ENCODE assay signal across 17 cellular contexts in the genomic region with DNA sequence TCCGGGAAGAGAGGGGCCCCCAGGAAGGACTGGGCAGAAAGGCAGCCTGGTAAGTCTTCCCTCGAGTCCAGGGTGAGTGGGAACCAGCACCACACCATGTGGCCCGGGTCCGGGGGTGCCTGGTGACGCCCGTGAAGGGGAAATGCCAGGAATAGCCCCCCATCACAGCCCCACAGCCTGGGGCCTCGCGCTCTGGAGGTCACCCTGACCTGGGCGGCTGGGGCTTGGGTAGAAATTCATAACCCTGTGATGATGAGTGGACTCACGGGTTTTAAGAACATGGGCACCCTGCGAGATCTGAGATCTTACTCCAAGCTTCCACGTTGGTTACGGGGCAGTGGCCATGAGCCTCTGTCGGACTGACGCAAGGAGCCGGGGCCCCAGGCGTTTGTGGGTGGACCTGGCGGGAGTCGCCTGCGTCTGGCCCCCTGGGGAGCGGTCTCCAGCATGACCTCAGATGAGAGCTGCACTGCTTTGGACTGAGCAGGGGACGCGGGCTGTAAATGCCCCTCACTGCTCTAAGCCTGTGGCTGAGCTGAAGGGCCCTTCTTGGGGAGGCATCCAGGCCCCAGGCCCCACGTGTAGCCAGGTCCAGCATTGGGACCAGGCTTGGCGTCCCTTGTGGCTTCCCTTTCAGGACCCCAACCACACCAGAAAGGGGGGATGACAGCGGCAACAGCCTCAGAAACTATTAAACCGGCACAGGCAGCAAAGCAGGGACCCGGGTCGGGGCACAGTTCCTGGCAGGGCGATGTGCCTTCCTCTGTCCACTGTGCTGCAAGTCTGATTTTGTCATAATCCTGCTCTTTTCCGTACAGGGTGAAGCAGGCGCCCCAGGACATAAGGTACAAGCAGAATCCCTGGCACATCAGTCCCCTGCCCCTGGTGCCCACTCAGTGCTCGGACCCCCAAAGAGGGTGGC.
A peak's percentile ranks its signal among the peaks of the same experiment; 100 is the strongest.
DNase-seq lines count a peak whose midpoint lies in the region; ATAC-seq, FAIRE-seq and TF ChIP-seq lines count a peak whose summit lies in the region.
"Had no signal": no experiment of that assay in that cellular context is flagged by ENCODE, and none has a peak within 500 bp of the region (broad histone marks: within the 10 kb centered on the region; RNA-seq: fewer than 3 reads in every experiment).

No MANE protein-coding gene starts in this region.

- TF ChIP-seq CTCF in OCI-LY3 (IDR thresholded peaks at IDR 0.05; ENCODE audit: low read depth, low read length) (no peak), neural progenitor cell (IDR thresholded peaks at IDR 0.05) (no peak)

- H3K9me3 ChIP-seq in OCI-LY3 (ENCODE audit: insufficient read depth, low read length) (no peaks in the 10 kb centered on the region), duodenal mucosa (ENCODE audit: control insufficient read depth in 1 of 2, low read length in 2 of 2) (no peaks in the 10 kb centered on the region), small intestine (ENCODE audit: control insufficient read depth, low read depth) (no peaks in the 10 kb centered on the region), neural progenitor cell (ENCODE audit: low read depth) (no peaks in the 10 kb centered on the region)
- H3K9me3 ChIP-seq: A549, pancreas had no signal

- H3K4me1 Mint-ChIP-seq in activated CD4-positive, alpha-beta T cell treated with anti-CD3 and anti-CD28 coated beads, Interleukin-2, amount 10 ng/mL, durations not matched to agents 7 days and 5 days, result peaks cover 37% of the 10 kb centered on the region
- peaks cover 5% of the 10 kb centered on the region for H3K4me1 Mint-ChIP-seq in neural progenitor cell

- H3F3A ChIP-seq in neural progenitor cell (ENCODE audit: low read depth), result peaks cover 12% of the 10 kb centered on the region

- no peak overlapping the region for H3K4me3 ChIP-seq in OCI-LY3 (ENCODE audit: low read length)
- peak overlapping the region in 1 of 2 donors; percentile 21 for H3K4me3 ChIP-seq in duodenal mucosa (ENCODE audit: low read depth in 1 of 2, low read length in 2 of 2)
- no peak overlapping the region for H3K4me3 ChIP-seq in small intestine (ENCODE audit: low read depth in 1 of 2, low read length in 2 of 2)
- no peak overlapping the region for H3K4me3 ChIP-seq in neural progenitor cell
- H3K4me3 ChIP-seq: A549, coronary artery, pancreas had no signal

- no peaks in the 10 kb centered on the region for H3K36me3 Mint-ChIP-seq in activated CD4-positive, alpha-beta T cell treated with anti-CD3 and anti-CD28 coated beads, Interleukin-2, amount 10 ng/mL, durations not matched to agents 7 days and 5 days (ENCODE audit: low read depth)
- peaks cover 18% of the 10 kb centered on the region for H3K36me3 Mint-ChIP-seq in neural progenitor cell

- H3K27me3 ChIP-seq in OCI-LY3 (ENCODE audit: low read depth, low read length), result no peaks in the 10 kb centered on the region
- H3K27me3 ChIP-seq in duodenal mucosa (ENCODE audit: control insufficient read depth in 1 of 2, insufficient read depth in 2 of 2, low read length in 2 of 2), result no peaks in the 10 kb centered on the region
- H3K27me3 ChIP-seq in small intestine (ENCODE audit: control insufficient read depth in 2 of 2, insufficient read depth in 2 of 2, low read length in 2 of 2), result no peaks in the 10 kb centered on the region
- H3K27me3 ChIP-seq in neural progenitor cell, result no peaks in the 10 kb centered on the region
- H3K27me3 ChIP-seq: pancreas had no signal

- H4K20me1 ChIP-seq in OCI-LY3 (ENCODE audit: insufficient read depth, low read length), result no peaks in the 10 kb centered on the region
- H4K20me1 ChIP-seq in neural progenitor cell (ENCODE audit: low read depth), result peaks cover 3% of the 10 kb centered on the region

- peak overlapping the region; percentile 26 for H3K4me3 Mint-ChIP-seq in activated CD4-positive, alpha-beta T cell treated with anti-CD3 and anti-CD28 coated beads, Interleukin-2, amount 10 ng/mL, durations not matched to agents 7 days and 5 days
- H3K4me3 Mint-ChIP-seq in neural progenitor cell, result no peak overlapping the region

- H3K36me3 ChIP-seq in OCI-LY3 (replicated peaks; ENCODE audit: low read depth, low read length) (no peaks in the 10 kb centered on the region), duodenal mucosa (ENCODE audit: control insufficient read depth in 1 of 2, insufficient read depth in 2 of 2, low read length in 2 of 2) (peaks cover 0 to 22% of the 10 kb centered on the region in 2 donors), small intestine (ENCODE audit: control insufficient read depth in 2 of 2, insufficient read depth in 2 of 2, low read length in 2 of 2) (no peaks in the 10 kb centered on the region), neural progenitor cell (no peaks in the 10 kb centered on the region)
- H3K36me3 ChIP-seq: pancreas had no signal

- CTCF ChIA-PET in activated CD4-positive, alpha-beta T cell treated with anti-CD3 and anti-CD28 coated beads, Interleukin-2, amount 10 ng/mL, durations not matched to agents 7 days and 5 days (lab: Charles Lee), result interaction anchor here (1.1 to 1.6 kb wide), 2 partner anchors 10 to 190 kb away, joined by 3 to 4 read pairs; no protein-coding TSS in a partner anchor

- H2AFZ ChIP-seq in OCI-LY3 (ENCODE audit: low read depth, low read length) (no peak overlapping the region; the same call in 1 of the 2 replicates), neural progenitor cell (replicated peaks) (no peak overlapping the region)

- FAIRE-seq in small intestine (lab: Jason Lieb, UNC), result no peak
- FAIRE-seq: A549, pancreas had no signal

- WGBS in small intestine, 3 donors, result 90 to 92% (median 90%) methylated on average over 33 of the region's 33 CpGs

- H3K27ac Mint-ChIP-seq in activated CD4-positive, alpha-beta T cell treated with anti-CD3 and anti-CD28 coated beads, Interleukin-2, amount 10 ng/mL, durations not matched to agents 7 days and 5 days, result peak overlapping the region; percentile 87
- no peak overlapping the region for H3K27ac Mint-ChIP-seq in neural progenitor cell

- H3K4me2 ChIP-seq in OCI-LY3 (ENCODE audit: low read length), result peak overlapping the region; percentile 30; the same call in 1 of the 2 replicates
- H3K4me2 ChIP-seq in neural progenitor cell, result no peak overlapping the region
- H3K4me2 ChIP-seq: A549 had no signal

- H3K9me3 Mint-ChIP-seq in activated CD4-positive, alpha-beta T cell treated with anti-CD3 and anti-CD28 coated beads, Interleukin-2, amount 10 ng/mL, durations not matched to agents 7 days and 5 days, result no peaks in the 10 kb centered on the region
- H3K9me3 Mint-ChIP-seq in neural progenitor cell, result no peaks in the 10 kb centered on the region

- peaks cover 9% of the 10 kb centered on the region; the same call in 1 of the 2 replicates for H3K4me1 ChIP-seq in OCI-LY3 (ENCODE audit: low read length)
- H3K4me1 ChIP-seq in duodenal mucosa (ENCODE audit: control insufficient read depth in 1 of 2, insufficient read depth in 2 of 2, low read length in 2 of 2), result peaks cover 14 to 20% of the 10 kb centered on the region in 2 donors
- H3K4me1 ChIP-seq in small intestine (ENCODE audit: control insufficient read depth in 2 of 2, insufficient read depth in 1 of 2, low read depth in 1 of 2, low read length in 1 of 2), result no peaks in the 10 kb centered on the region
- H3K4me1 ChIP-seq in neural progenitor cell, result no peaks in the 10 kb centered on the region
- H3K4me1 ChIP-seq: A549, pancreas had no signal

- ATAC-seq in HG03196 (IDR thresholded peaks at IDR 0.05; ENCODE audit: unreplicated experiment), result no peak
- ATAC-seq: A549, SK-N-SH treated with all-trans-retinoic acid at 6 μM for 48 hours had no signal

- no peaks in the 10 kb centered on the region for H3K27me3 Mint-ChIP-seq in activated CD4-positive, alpha-beta T cell treated with anti-CD3 and anti-CD28 coated beads, Interleukin-2, amount 10 ng/mL, durations not matched to agents 7 days and 5 days
- H3K27me3 Mint-ChIP-seq in neural progenitor cell (ENCODE audit: insufficient read depth, low read depth), result peaks cover 3% of the 10 kb centered on the region

- H3K27ac ChIP-seq in OCI-LY3 (ENCODE audit: low read length) (no peak overlapping the region), duodenal mucosa (ENCODE audit: low read depth, low read length) (no peak overlapping the region), small intestine (ENCODE audit: low read depth in 1 of 2, low read length in 1 of 2) (peak overlapping the region; percentile 27 to 82), neural progenitor cell (no peak overlapping the region)
- H3K27ac ChIP-seq: A549 had no signal

- DNase-seq in activated CD4-positive, alpha-beta T cell treated with anti-CD3 and anti-CD28 coated beads, Interleukin-2, amount 10 ng/mL, durations not matched to agents 7 days and 5 days, result no peak
- no peak for DNase-seq in activated CD4-positive, alpha-beta T cell treated with anti-CD3 and anti-CD28 coated beads for 4 hours
- DNase-seq in small intestine (no peak), AG08395 (ENCODE audit: low spot score) (no peak), neural progenitor cell (ENCODE audit: low spot score) (no peak)
- DNase-seq: activated T-cell treated with anti-CD3 and anti-CD28 coated beads, Interleukin-2, amount 50 U/mL, for 1 hour; GDM1; HCEC 1CT; NCI-H1694 treated with DMSO at 0.1 percent for 48 hours; NCI-H510A treated with DMSO at 0.1 percent for 48 hours had no signal

- POLR2A ChIA-PET in activated CD4-positive, alpha-beta T cell treated with anti-CD3 and anti-CD28 coated beads, Interleukin-2, amount 10 ng/mL, durations not matched to agents 7 days and 5 days (lab: Charles Lee), result no interaction called here

- H3K9ac ChIP-seq in OCI-LY3 (ENCODE audit: low read length), result no peak overlapping the region
- peak overlapping the region; percentile 38 to 39 for H3K9ac ChIP-seq in duodenal mucosa (ENCODE audit: low read depth in 1 of 2, low read length in 2 of 2)
- no peak overlapping the region for H3K9ac ChIP-seq in neural progenitor cell

- H3K79me2 ChIP-seq in OCI-LY3 (ENCODE audit: low read length) (no peaks in the 10 kb centered on the region), neural progenitor cell (ENCODE audit: low read depth) (no peaks in the 10 kb centered on the region)

Comparison
In these comparisons a context has a peak if more than half of its experiments do, and no peak if none do; other contexts are left out.
1. H3K27ac ChIP-seq: peak in small intestine (2 of 2); none in OCI-LY3 (single experiment), duodenal mucosa (single experiment) and neural progenitor cell (single experiment).
2. H3K9ac ChIP-seq: peak in duodenal mucosa (2 of 2); none in OCI-LY3 (single experiment) and neural progenitor cell (single experiment).